1 cellular context compared by ENCODE assay signal in genomic region chr14:94000267-94000666, GRCh38.
TF ChIP-seq lines count a peak whose summit lies in the region.

No MANE protein-coding gene starts in this region.

TF ChIP-seq in HepG2, 621 proteins besides CTCF, POLR2A, EP300 and RAD21:
- TF ChIP-seq ZFP36 (IDR thresholded peaks at IDR 0.05; ENCODE audit: borderline replicate concordance, low read depth, low read length, partially characterized antibody) (peak; percentile 64), SMAD1 (CRISPR knock-in tag; IDR thresholded peaks at IDR 0.05; ENCODE audit: borderline replicate concordance, low read depth) (no peak)
